1 cellular context compared by ENCODE assay signal in the genomic region with DNA sequence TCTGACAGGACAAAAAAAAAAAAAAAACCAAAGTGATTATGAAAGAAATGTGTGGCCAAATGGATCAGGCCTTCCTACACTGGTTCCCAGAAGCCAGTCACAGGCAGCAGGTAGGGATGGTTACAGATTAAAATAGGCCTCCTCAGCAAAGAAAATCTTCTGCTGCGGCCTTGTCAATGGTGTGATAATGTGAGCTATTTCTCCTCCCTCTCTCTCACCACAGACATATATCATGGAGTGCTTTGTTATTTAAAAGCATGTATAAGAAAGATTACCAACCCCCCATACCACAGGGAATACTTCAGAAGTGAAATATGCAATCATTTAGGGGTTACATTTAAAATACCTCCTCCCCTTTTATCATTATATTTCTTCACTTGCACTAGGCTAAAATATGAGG.
TF ChIP-seq lines count a peak whose summit lies in the region.

No MANE protein-coding gene starts in this region.

TF ChIP-seq in neural cell, 6 proteins besides CTCF, POLR2A, EP300 and RAD21 (continued from another document):
- TF ChIP-seq, protein P1, sequence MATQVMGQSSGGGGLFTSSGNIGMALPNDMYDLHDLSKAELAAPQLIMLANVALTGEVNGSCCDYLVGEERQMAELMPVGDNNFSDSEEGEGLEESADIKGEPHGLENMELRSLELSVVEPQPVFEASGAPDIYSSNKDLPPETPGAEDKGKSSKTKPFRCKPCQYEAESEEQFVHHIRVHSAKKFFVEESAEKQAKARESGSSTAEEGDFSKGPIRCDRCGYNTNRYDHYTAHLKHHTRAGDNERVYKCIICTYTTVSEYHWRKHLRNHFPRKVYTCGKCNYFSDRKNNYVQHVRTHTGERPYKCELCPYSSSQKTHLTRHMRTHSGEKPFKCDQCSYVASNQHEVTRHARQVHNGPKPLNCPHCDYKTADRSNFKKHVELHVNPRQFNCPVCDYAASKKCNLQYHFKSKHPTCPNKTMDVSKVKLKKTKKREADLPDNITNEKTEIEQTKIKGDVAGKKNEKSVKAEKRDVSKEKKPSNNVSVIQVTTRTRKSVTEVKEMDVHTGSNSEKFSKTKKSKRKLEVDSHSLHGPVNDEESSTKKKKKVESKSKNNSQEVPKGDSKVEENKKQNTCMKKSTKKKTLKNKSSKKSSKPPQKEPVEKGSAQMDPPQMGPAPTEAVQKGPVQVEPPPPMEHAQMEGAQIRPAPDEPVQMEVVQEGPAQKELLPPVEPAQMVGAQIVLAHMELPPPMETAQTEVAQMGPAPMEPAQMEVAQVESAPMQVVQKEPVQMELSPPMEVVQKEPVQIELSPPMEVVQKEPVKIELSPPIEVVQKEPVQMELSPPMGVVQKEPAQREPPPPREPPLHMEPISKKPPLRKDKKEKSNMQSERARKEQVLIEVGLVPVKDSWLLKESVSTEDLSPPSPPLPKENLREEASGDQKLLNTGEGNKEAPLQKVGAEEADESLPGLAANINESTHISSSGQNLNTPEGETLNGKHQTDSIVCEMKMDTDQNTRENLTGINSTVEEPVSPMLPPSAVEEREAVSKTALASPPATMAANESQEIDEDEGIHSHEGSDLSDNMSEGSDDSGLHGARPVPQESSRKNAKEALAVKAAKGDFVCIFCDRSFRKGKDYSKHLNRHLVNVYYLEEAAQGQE (IDR thresholded peaks at IDR 0.05; ENCODE audit: borderline replicate concordance): peak; percentile 46
- no peak for TF ChIP-seq EZH2 (IDR thresholded peaks at IDR 0.05; ENCODE audit: borderline replicate concordance, insufficient read depth, low read length, poor library complexity, severe bottlenecking)
